ENCODE assay signal across 15 cellular contexts in genomic region chr7:156897673-156898072, GRCh38. TPM values are rescaled to one million over a fixed set of nuclear protein-coding genes. Genes with fewer than 3 reads are reported as not detected.
DNase-seq lines count a peak whose midpoint lies in the region; ATAC-seq and TF ChIP-seq lines count a peak whose summit lies in the region.
"Had no signal": no experiment of that assay in that cellular context is flagged by ENCODE, and none has a peak within 500 bp of the region (broad histone marks: within the 10 kb centered on the region; RNA-seq: fewer than 3 reads in every experiment).

No MANE protein-coding gene starts in this region.

- no peaks in the 10 kb centered on the region for H3K4me1 ChIP-seq in mesendoderm (ENCODE audit: control insufficient read depth, low read depth, low read length)
- peaks cover 18% of the 10 kb centered on the region for H3K4me1 ChIP-seq in suprapubic skin

- no peak overlapping the region for H3K23ac ChIP-seq in mesendoderm (ENCODE audit: low read length)

- no peaks in the 10 kb centered on the region for H3K79me1 ChIP-seq in mesendoderm (ENCODE audit: low read length)

- H2BK5ac ChIP-seq in mesendoderm (ENCODE audit: low read length): no peak overlapping the region

- H2AK5ac ChIP-seq in mesendoderm (ENCODE audit: low read length): no peak overlapping the region

- H3K9me3 ChIP-seq in suprapubic skin: no peaks in the 10 kb centered on the region
- H3K9me3 ChIP-seq: left ventricle myocardium inferior, psoas muscle, vagina had no signal

- DNase-seq in AG10803 (ENCODE audit: low read depth): peak; percentile 65
- DNase-seq in HK-2 (ENCODE audit: unreplicated experiment): peak; percentile 33
- peak; percentile 72 for DNase-seq in astrocyte of the hippocampus (ENCODE audit: low read depth, low spot score)
- peak; percentile 25 for DNase-seq in mesendoderm
- no peak for DNase-seq in suprapubic skin (ENCODE audit: low spot score in 2 of 2)
- DNase-seq in GM19238 (ENCODE audit: insufficient read length, low spot score): no peak
- DNase-seq: AML-193; DMS 273 treated with DMSO at 0.1 percent for 48 hours; left ventricle myocardium inferior; NCI-H1105 treated with DMSO at 0.1 percent for 48 hours; psoas muscle; stimulated activated naive CD8-positive, alpha-beta T cell treated with anti-CD3 and anti-CD28 coated beads, Interleukin-15, amount 100 ng/mL, for 72 hours had no signal

- ATAC-seq in GM19455 (IDR thresholded peaks at IDR 0.05; ENCODE audit: unreplicated experiment): no peak
- ATAC-seq in GM18870 (IDR thresholded peaks at IDR 0.05; ENCODE audit: unreplicated experiment): no peak
- ATAC-seq: psoas muscle; stimulated activated naive CD8-positive, alpha-beta T cell treated with anti-CD3 and anti-CD28 coated beads, Interleukin-15, amount 100 ng/mL, for 72 hours had no signal

- H2BK120ac ChIP-seq in mesendoderm (ENCODE audit: low read depth, low read length): no peak overlapping the region

- no peak for TF ChIP-seq CTCF in AG10803 (conservative IDR thresholded peaks at IDR 0.05; ENCODE audit: low read length)
- TF ChIP-seq CTCF in suprapubic skin (IDR thresholded peaks at IDR 0.05): no peak

- no peak overlapping the region for H3K56ac ChIP-seq in mesendoderm (ENCODE audit: low read length)

- no peak overlapping the region for H2BK15ac ChIP-seq in mesendoderm (replicated peaks; ENCODE audit: low read depth)

- H3K36me3 ChIP-seq in mesendoderm (ENCODE audit: control insufficient read depth, insufficient read depth, low read length): no peaks in the 10 kb centered on the region
- no peaks in the 10 kb centered on the region for H3K36me3 ChIP-seq in suprapubic skin
- H3K36me3 ChIP-seq: left ventricle myocardium inferior, vagina had no signal

- H3K9ac ChIP-seq in mesendoderm (ENCODE audit: low read length): no peak overlapping the region

- no peak overlapping the region for H3K27ac ChIP-seq in mesendoderm (ENCODE audit: low read depth, low read length)
- H3K27ac ChIP-seq in suprapubic skin: no peak overlapping the region
- H3K27ac ChIP-seq: psoas muscle, vagina had no signal

- H4K8ac ChIP-seq in mesendoderm (ENCODE audit: low read depth, low read length): no peak overlapping the region

- no peak overlapping the region for H4K5ac ChIP-seq in mesendoderm (ENCODE audit: low read length)

- H3K79me2 ChIP-seq in mesendoderm (ENCODE audit: control insufficient read depth, insufficient read depth, low read length): no peaks in the 10 kb centered on the region

- no CpG with 5 or more reads among the region's 8 CpGs for WGBS in mesendoderm (ENCODE audit: extremely low coverage, insufficient coverage, low lambda C conversion rate)
- 50% methylated on average over 8 of the region's 8 CpGs for WGBS in suprapubic skin

- no peak overlapping the region for H3K4ac ChIP-seq in mesendoderm (ENCODE audit: low read depth, low read length)

- no peak overlapping the region for H3K4me3 ChIP-seq in AG10803 (ENCODE audit: low read length)
- H3K4me3 ChIP-seq in mesendoderm (ENCODE audit: low read length): no peak overlapping the region
- no peak overlapping the region for H3K4me3 ChIP-seq in suprapubic skin
- H3K4me3 ChIP-seq: left ventricle myocardium inferior, psoas muscle, vagina had no signal

- H3K18ac ChIP-seq in mesendoderm (ENCODE audit: low read length): no peak overlapping the region

- no peak for TF ChIP-seq EP300 in suprapubic skin (IDR thresholded peaks at IDR 0.05)

- no peak overlapping the region for H3K4me2 ChIP-seq in mesendoderm (ENCODE audit: low read length)

- no peak for TF ChIP-seq POLR2A in suprapubic skin (IDR thresholded peaks at IDR 0.05)

- H3K27me3 ChIP-seq in mesendoderm (ENCODE audit: insufficient read depth, low read length, poor library complexity): no peaks in the 10 kb centered on the region
- no peaks in the 10 kb centered on the region for H3K27me3 ChIP-seq in suprapubic skin
- H3K27me3 ChIP-seq: vagina had no signal

RNA-seq across cellular contexts. Expression of gene LMBR1, which starts 4.7 kb away (rescaled TPM):
- polyA plus RNA-seq in mesendoderm (2013, experiment 1 of 2): 31.5 TPM
- 30.5 TPM for polyA plus RNA-seq in mesendoderm (2013, experiment 2 of 2)
- total RNA-seq in suprapubic skin: 100 to 1,000 TPM in 1 of 4 donors, 10 to 100 TPM in 3; 48.7 to 104 (median 59.1) TPM

RNA-seq across cellular contexts. Expression of gene NOM1, which starts 51.8 kb away (rescaled TPM):
- polyA plus RNA-seq in mesendoderm (2013, experiment 1 of 2): 15.8 TPM
- 16.2 TPM for polyA plus RNA-seq in mesendoderm (2013, experiment 2 of 2)
- total RNA-seq in suprapubic skin: 10 to 100 TPM; 18.8 to 51.5 (median 31.8) TPM

Comparison
In these comparisons a context has a peak if more than half of its experiments do, and no peak if none do; other contexts are left out.
1. DNase-seq: peak in AG10803 (single experiment), HK-2 (single experiment), astrocyte of the hippocampus (single experiment) and mesendoderm (single experiment); none in suprapubic skin (0 of 2) and GM19238 (single experiment).